Comparison of ENCODE assay signal across 8 cellular contexts in the genomic region with DNA sequence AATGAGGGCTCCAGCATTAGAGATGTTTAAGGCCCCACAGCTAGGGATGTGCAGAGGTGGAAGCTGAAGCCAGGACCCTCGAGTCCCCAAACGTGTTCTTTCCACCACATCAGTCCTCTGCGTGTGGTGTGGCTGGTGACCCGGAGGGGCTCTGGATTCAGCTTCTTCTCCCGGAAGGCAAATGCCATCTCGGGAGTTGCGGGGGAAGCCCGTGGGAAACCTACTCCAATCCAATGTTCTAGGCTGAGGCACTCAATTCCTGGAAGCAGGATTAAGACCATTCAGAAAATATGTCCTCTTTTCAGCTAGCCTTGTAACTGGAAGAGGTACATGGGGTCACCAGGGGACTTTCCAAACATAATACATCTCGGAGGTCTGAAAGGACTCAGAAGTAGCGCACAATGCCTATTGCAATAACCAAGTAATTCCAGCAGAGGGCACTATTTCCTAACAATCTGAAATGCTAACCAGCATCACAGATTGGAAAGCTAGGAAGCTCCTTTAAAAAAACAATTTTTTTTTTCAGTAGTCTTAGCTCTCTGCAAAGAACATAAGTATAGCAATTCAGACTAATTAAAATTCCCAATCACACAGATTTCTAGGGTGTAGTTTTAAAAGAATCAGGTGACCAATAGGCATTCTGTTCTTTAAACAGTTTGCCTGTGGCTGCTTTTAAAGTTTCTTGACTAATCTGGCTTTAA. TPM values are rescaled to one million over a fixed set of nuclear protein-coding genes. Genes with fewer than 3 reads are reported as not detected.
DNase-seq lines count a peak whose midpoint lies in the region; ATAC-seq and TF ChIP-seq lines count a peak whose summit lies in the region.

No MANE protein-coding gene starts in this region.

- no peaks in the 10 kb centered on the region for H3K4me1 Mint-ChIP-seq in endothelial cell (ENCODE audit: unreplicated experiment)

- intact Hi-C loops in cardiac septum (cut with DNase I) (loop anchor here (2.0 to 5.0 kb wide), 2 partner anchors 189 to 310 kb away; no protein-coding TSS in a partner anchor), mucosa of descending colon (cut with DNase I, micrococcal nuclease) (loop anchor here in 1 of 2 donors (5.0 kb wide), 1 partner anchor 309 kb away; no protein-coding TSS in a partner anchor)

- H3K9me3 ChIP-seq in cardiac muscle cell (ENCODE audit: low read depth) (no peaks in the 10 kb centered on the region), mucosa of descending colon (no peaks in the 10 kb centered on the region)

- H3K9me3 Mint-ChIP-seq in endothelial cell (ENCODE audit: unreplicated experiment) = no peaks in the 10 kb centered on the region

- in situ Hi-C loops in SK-MEL-5 (cut with HindIII; ENCODE audit: low pct_unique_long_range_greater_than_20kb, low sequenced_read_pairs) = no loop called here

- no peak overlapping the region for H3K4me3 Mint-ChIP-seq in endothelial cell (ENCODE audit: unreplicated experiment)

- H3K4me1 ChIP-seq in cardiac muscle cell (ENCODE audit: low read depth) (no peaks in the 10 kb centered on the region), mucosa of descending colon (ENCODE audit: low read depth) (no peaks in the 10 kb centered on the region)

- H3K27ac ChIP-seq in cardiac muscle cell = no peak overlapping the region

- DNase-seq in cardiac muscle cell (ENCODE audit: low read depth in 1 of 2, low spot score in 1 of 2) = peak; percentile 72 to 82
- DNase-seq in cardiac septum (ENCODE audit: low spot score) = no peak
- peak; percentile 64 for DNase-seq in KG1 (lab: John Stamatoyannopoulos, UW)
- DNase-seq in SK-MEL-5 (ENCODE audit: low read depth, low spot score) = peak; percentile 72
- peak; percentile 60 for DNase-seq in endothelial cell (ENCODE audit: low spot score)
- DNase-seq in mucosa of descending colon = peak in 1 of 3 donors; percentile 61

- peak; percentile 77 for TF ChIP-seq CTCF in cardiac muscle cell (IDR thresholded peaks at IDR 0.05; ENCODE audit: low read depth, low read length)
- peak; percentile 99 for TF ChIP-seq CTCF in endothelial cell (IDR thresholded peaks at IDR 0.05; ENCODE audit: unreplicated experiment)
- TF ChIP-seq CTCF in mucosa of descending colon (IDR thresholded peaks at IDR 0.05) = no peak

- no peaks in the 10 kb centered on the region for H3K27me3 Mint-ChIP-seq in endothelial cell (ENCODE audit: unreplicated experiment)

- H3K4me3 ChIP-seq in cardiac muscle cell = no peak overlapping the region
- H3K4me3 ChIP-seq in mucosa of descending colon = no peak overlapping the region

- ATAC-seq in mucosa of descending colon (peak; percentile 60), GM21390 (IDR thresholded peaks at IDR 0.05; ENCODE audit: unreplicated experiment) (no peak), HG02763 (IDR thresholded peaks at IDR 0.05; ENCODE audit: unreplicated experiment) (no peak)

- H3K36me3 Mint-ChIP-seq in endothelial cell (ENCODE audit: low read depth, unreplicated experiment) = no peaks in the 10 kb centered on the region

- H3K27me3 ChIP-seq in cardiac muscle cell = peaks cover 12% of the 10 kb centered on the region

- H3K36me3 ChIP-seq in cardiac muscle cell = no peaks in the 10 kb centered on the region
- H3K36me3 ChIP-seq in mucosa of descending colon (ENCODE audit: low read depth) = no peaks in the 10 kb centered on the region

- H3K27ac Mint-ChIP-seq in endothelial cell (ENCODE audit: unreplicated experiment) = no peak overlapping the region

RNA-seq across cellular contexts. Expression of gene BNC1, which starts 36.2 kb away (rescaled TPM):
- total RNA-seq in cardiac muscle cell = 4.5 and 4.7 TPM in 2 replicates
- 3.3 and 6.4 TPM in 2 replicates for polyA plus RNA-seq in cardiac muscle cell
- 0.11 TPM for total RNA-seq in cardiac septum
- total RNA-seq in SK-MEL-5 (2014; rRNA removed; shearing (Covaris generic)) = not detected in 2 replicates
- not detected in 2 replicates for polyA plus RNA-seq in SK-MEL-5 (2015; cell fraction: cytosol; rRNA removed)
- not detected in 2 replicates for polyA plus RNA-seq in SK-MEL-5 (2015; cell fraction: nucleus; rRNA removed)
- total RNA-seq in endothelial cell (ENCODE audit: unreplicated experiment) = 14.4 TPM
- total RNA-seq in mucosa of descending colon = under 1 TPM in 1 of 3 donors, not detected in 2; 0.16 TPM

RNA-seq across cellular contexts. Expression of gene HDGFL3, which starts 40.7 kb away (rescaled TPM):
- total RNA-seq in cardiac muscle cell (101 and 164 TPM in 2 replicates), cardiac septum (50.5 TPM), endothelial cell (ENCODE audit: unreplicated experiment) (91.2 TPM), mucosa of descending colon (10 to 100 TPM in 2 of 3 donors, 1 to 10 TPM in 1; 7.3 to 58.8 (median 14.1) TPM)
- 68.8 and 80.4 TPM in 2 replicates for polyA plus RNA-seq in cardiac muscle cell
- 31.8 and 35.7 TPM in 2 replicates for total RNA-seq in SK-MEL-5 (2014; rRNA removed; shearing (Covaris generic))
- 24.3 and 30.2 TPM in 2 replicates for polyA plus RNA-seq in SK-MEL-5 (2015; cell fraction: cytosol; rRNA removed)
- polyA plus RNA-seq in SK-MEL-5 (2015; cell fraction: nucleus; rRNA removed) = 2.3 and 6.8 TPM in 2 replicates
